ENCODE assay signal across 1 cellular context in the genomic region with DNA sequence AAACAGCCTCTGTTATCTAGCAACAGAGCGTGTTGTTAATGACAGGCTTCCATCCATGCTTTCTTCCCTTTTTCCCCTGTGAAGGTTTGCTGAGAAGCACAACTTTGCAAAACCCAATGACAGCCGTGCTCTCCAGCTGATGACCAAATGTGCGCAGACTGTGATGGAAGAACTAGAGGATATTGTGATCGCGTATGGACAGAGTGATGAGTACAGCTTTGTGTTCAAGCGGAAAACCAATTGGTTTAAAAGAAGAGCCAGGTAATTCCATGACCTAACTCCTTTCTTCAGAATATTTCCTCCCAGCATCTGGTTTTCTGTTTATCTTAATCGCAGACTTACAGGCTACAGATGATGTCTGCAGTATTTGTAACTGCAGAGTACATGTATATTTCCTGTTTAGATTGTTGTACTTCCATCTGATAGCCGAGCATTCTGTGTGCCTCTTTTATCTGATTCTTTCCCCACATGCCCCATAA.
TF ChIP-seq lines count a peak whose summit lies in the region.

No MANE protein-coding gene starts in this region.

TF ChIP-seq in SK-N-SH, 30 proteins besides CTCF, POLR2A, EP300 and RAD21:
- TF ChIP-seq CHD2 (IDR thresholded peaks at IDR 0.05; ENCODE audit: low read length, partially characterized antibody), result peak; percentile 56
- TF ChIP-seq USF1 (IDR thresholded peaks at IDR 0.05; ENCODE audit: borderline replicate concordance, low read depth), result no peak
- TF ChIP-seq NRF1 (IDR thresholded peaks at IDR 0.05; ENCODE audit: low read depth, low read length), result no peak
- TF ChIP-seq GATA2 (CRISPR knock-in tag; IDR thresholded peaks at IDR 0.05), result peak; percentile 59
- TF ChIP-seq MEF2A (IDR thresholded peaks at IDR 0.05; ENCODE audit: borderline replicate concordance, low read depth), result no peak
- no peak for TF ChIP-seq MXI1 (IDR thresholded peaks at IDR 0.05; ENCODE audit: low read depth, low read length)
- TF ChIP-seq TEAD4 (IDR thresholded peaks at IDR 0.05; ENCODE audit: borderline replicate concordance, insufficient read depth), result no peak
- no peak for TF ChIP-seq NFIC (IDR thresholded peaks at IDR 0.05; ENCODE audit: borderline replicate concordance)
- peak; percentile 15; the same call in 1 of the 2 replicates for TF ChIP-seq TCF12 (IDR thresholded peaks at IDR 0.05)
- TF ChIP-seq RFX5 (IDR thresholded peaks at IDR 0.05; ENCODE audit: low read length), result no peak
- no peak for TF ChIP-seq EZH2phosphoT487 (IDR thresholded peaks at IDR 0.05; ENCODE audit: borderline replicate concordance, low read depth)
- no peak for TF ChIP-seq SIN3A (IDR thresholded peaks at IDR 0.05; ENCODE audit: borderline replicate concordance, low read depth, low read length)
- peak; percentile 83; the same call in 1 of the 2 replicates for TF ChIP-seq RCOR1 (IDR thresholded peaks at IDR 0.05; ENCODE audit: low read length)
- TF ChIP-seq, protein P1, sequence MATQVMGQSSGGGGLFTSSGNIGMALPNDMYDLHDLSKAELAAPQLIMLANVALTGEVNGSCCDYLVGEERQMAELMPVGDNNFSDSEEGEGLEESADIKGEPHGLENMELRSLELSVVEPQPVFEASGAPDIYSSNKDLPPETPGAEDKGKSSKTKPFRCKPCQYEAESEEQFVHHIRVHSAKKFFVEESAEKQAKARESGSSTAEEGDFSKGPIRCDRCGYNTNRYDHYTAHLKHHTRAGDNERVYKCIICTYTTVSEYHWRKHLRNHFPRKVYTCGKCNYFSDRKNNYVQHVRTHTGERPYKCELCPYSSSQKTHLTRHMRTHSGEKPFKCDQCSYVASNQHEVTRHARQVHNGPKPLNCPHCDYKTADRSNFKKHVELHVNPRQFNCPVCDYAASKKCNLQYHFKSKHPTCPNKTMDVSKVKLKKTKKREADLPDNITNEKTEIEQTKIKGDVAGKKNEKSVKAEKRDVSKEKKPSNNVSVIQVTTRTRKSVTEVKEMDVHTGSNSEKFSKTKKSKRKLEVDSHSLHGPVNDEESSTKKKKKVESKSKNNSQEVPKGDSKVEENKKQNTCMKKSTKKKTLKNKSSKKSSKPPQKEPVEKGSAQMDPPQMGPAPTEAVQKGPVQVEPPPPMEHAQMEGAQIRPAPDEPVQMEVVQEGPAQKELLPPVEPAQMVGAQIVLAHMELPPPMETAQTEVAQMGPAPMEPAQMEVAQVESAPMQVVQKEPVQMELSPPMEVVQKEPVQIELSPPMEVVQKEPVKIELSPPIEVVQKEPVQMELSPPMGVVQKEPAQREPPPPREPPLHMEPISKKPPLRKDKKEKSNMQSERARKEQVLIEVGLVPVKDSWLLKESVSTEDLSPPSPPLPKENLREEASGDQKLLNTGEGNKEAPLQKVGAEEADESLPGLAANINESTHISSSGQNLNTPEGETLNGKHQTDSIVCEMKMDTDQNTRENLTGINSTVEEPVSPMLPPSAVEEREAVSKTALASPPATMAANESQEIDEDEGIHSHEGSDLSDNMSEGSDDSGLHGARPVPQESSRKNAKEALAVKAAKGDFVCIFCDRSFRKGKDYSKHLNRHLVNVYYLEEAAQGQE (IDR thresholded peaks at IDR 0.05; ENCODE audit: low read depth, low read length), result no peak
- no peak for TF ChIP-seq JUND (IDR thresholded peaks at IDR 0.05)
- TF ChIP-seq FOXJ3 (CRISPR knock-in tag; IDR thresholded peaks at IDR 0.05), result 0 out of 2 replicates have a peak, but pooled peaks have one; percentile 27
- TF ChIP-seq RXRA (IDR thresholded peaks at IDR 0.05; ENCODE audit: borderline replicate concordance, low read depth), result no peak
- TF ChIP-seq FOXM1 (IDR thresholded peaks at IDR 0.05; ENCODE audit: low read depth), result no peak
